13 cellular contexts compared by ENCODE assay signal in the genomic region with DNA sequence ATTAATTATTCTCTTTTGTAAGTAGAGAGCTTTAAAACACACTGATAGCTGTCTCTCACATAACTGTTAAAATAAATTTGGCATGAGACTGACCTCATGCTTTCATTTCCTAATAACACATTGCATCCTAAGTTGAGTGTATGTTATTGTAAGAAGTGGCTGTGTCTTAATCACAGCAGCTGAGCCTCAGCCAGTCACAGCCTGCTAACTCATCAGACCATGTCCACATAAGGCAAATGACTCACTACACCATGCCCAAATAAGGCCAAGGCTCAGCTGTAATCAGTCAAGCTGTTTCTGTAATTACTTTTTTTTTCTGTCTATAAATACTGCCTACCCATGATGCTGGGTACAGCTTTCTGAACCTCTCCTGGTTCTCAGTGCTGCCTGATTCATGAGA.
DNase-seq lines count a peak whose midpoint lies in the region; ATAC-seq and TF ChIP-seq lines count a peak whose summit lies in the region.
"Had no signal": no experiment of that assay in that cellular context is flagged by ENCODE, and none has a peak within 500 bp of the region (broad histone marks: within the 10 kb centered on the region; RNA-seq: fewer than 3 reads in every experiment).

No MANE protein-coding gene starts in this region.

- no peaks in the 10 kb centered on the region for H3K27me3 Mint-ChIP-seq in stimulated activated memory B cell treated with anti-CD40 and anti-IgM and Interleukin-4, amounts not matched to agents 10 μg/mL and 1 μg/mL and 100 μg/mL, for 72 hours
- H3K27me3 Mint-ChIP-seq in WTC11 (ENCODE audit: low read depth): no peaks in the 10 kb centered on the region

- POLR2A ChIA-PET in WTC11 (lab: Charles Lee): no interaction called here

- DNase-seq in NCI-H2171 treated with DMSO at 0.1 percent for 48 hours (lab: John Stamatoyannopoulos, UW): peak; percentile 5
- DNase-seq in NCI-H2171 (lab: John Stamatoyannopoulos, UW): no peak
- peak; percentile 12 for DNase-seq in astrocyte of the cerebellum (ENCODE audit: low read depth)
- no peak for DNase-seq in C1 segment of cervical spinal cord (lab: John Stamatoyannopoulos, UW)
- no peak for DNase-seq in WTC11 (ENCODE audit: low spot score)
- DNase-seq in NCI-H1436 (lab: John Stamatoyannopoulos, UW): no peak
- DNase-seq: activated gamma-delta T cell treated with Interleukin-2 at 50 U/mL for 16 hours, NCI-H2107, T-helper 9 cell had no signal

- H3K27ac Mint-ChIP-seq in stimulated activated memory B cell treated with anti-CD40 and anti-IgM and Interleukin-4, amounts not matched to agents 10 μg/mL and 1 μg/mL and 100 μg/mL, for 72 hours: no peak overlapping the region
- H3K27ac Mint-ChIP-seq in WTC11: no peak overlapping the region
- H3K27ac Mint-ChIP-seq: mesothelial cell of epicardium had no signal

- in situ Hi-C loops in astrocyte of the cerebellum (cut with HindIII; ENCODE audit: low sequenced_read_pairs): no loop called here

- ATAC-seq in HG03520 (IDR thresholded peaks at IDR 0.05; ENCODE audit: unreplicated experiment) (peak; percentile 94), WTC11 (no peak)
- ATAC-seq in stimulated activated memory B cell treated with anti-CD40 and anti-IgM and Interleukin-4, amounts not matched to agents 10 μg/mL and 1 μg/mL and 100 μg/mL, for 72 hours: peak; percentile 72
- ATAC-seq: A549 had no signal

- H3K4me1 Mint-ChIP-seq in stimulated activated memory B cell treated with anti-CD40 and anti-IgM and Interleukin-4, amounts not matched to agents 10 μg/mL and 1 μg/mL and 100 μg/mL, for 72 hours: no peaks in the 10 kb centered on the region
- no peaks in the 10 kb centered on the region for H3K4me1 Mint-ChIP-seq in WTC11
- H3K4me1 Mint-ChIP-seq: mesothelial cell of epicardium had no signal

- H3K4me3 ChIP-seq in astrocyte of the cerebellum (ENCODE audit: low read depth, low read length): no peak overlapping the region
- H3K4me3 ChIP-seq: A549 had no signal

- H3K4me3 Mint-ChIP-seq in stimulated activated memory B cell treated with anti-CD40 and anti-IgM and Interleukin-4, amounts not matched to agents 10 μg/mL and 1 μg/mL and 100 μg/mL, for 72 hours: no peak overlapping the region
- no peak overlapping the region for H3K4me3 Mint-ChIP-seq in WTC11
- H3K4me3 Mint-ChIP-seq: mesothelial cell of epicardium had no signal

- H3K9me3 Mint-ChIP-seq in stimulated activated memory B cell treated with anti-CD40 and anti-IgM and Interleukin-4, amounts not matched to agents 10 μg/mL and 1 μg/mL and 100 μg/mL, for 72 hours: peaks cover 6% of the 10 kb centered on the region
- H3K9me3 Mint-ChIP-seq in WTC11: no peaks in the 10 kb centered on the region

- TF ChIP-seq CTCF in astrocyte of the cerebellum (IDR thresholded peaks at IDR 0.05; ENCODE audit: low read depth, low read length, missing control alignments): no peak
- no peak for TF ChIP-seq CTCF in WTC11 (IDR thresholded peaks at IDR 0.05)

- CTCF ChIA-PET in WTC11 (lab: Charles Lee): no interaction called here

- no peaks in the 10 kb centered on the region for H3K36me3 Mint-ChIP-seq in stimulated activated memory B cell treated with anti-CD40 and anti-IgM and Interleukin-4, amounts not matched to agents 10 μg/mL and 1 μg/mL and 100 μg/mL, for 72 hours
- H3K36me3 Mint-ChIP-seq in WTC11: no peaks in the 10 kb centered on the region
- H3K36me3 Mint-ChIP-seq: mesothelial cell of epicardium had no signal

TF ChIP-seq in WTC11, 78 proteins besides CTCF, POLR2A, EP300 and RAD21:
- TF ChIP-seq MAX (CRISPR knock-in tag; IDR thresholded peaks at IDR 0.05) (no peak), ZSCAN18 (CRISPR knock-in tag; IDR thresholded peaks at IDR 0.05) (no peak), ZNF121 (CRISPR knock-in tag; IDR thresholded peaks at IDR 0.05) (no peak), RORB (CRISPR knock-in tag; IDR thresholded peaks at IDR 0.05) (no peak), ARID4B (CRISPR knock-in tag; IDR thresholded peaks at IDR 0.05; ENCODE audit: borderline replicate concordance) (no peak), GABPB1 (CRISPR knock-in tag; IDR thresholded peaks at IDR 0.05) (no peak), NR2C2 (CRISPR knock-in tag; IDR thresholded peaks at IDR 0.05) (no peak), FOXK1 (CRISPR knock-in tag; IDR thresholded peaks at IDR 0.05) (no peak)
TF ChIP-seq in WTC11: peak in this region for 0.

Comparison
In these comparisons a context has a peak if more than half of its experiments do, and no peak if none do; other contexts are left out.
1. DNase-seq: peak in NCI-H2171 treated with DMSO at 0.1 percent for 48 hours (single experiment) and astrocyte of the cerebellum (single experiment); none in NCI-H2171 (single experiment), C1 segment of cervical spinal cord (0 of 14), WTC11 (single experiment) and NCI-H1436 (single experiment).